Comparison of ENCODE assay signal across 10 cellular contexts in genomic region chr16:70689035-70689969, GRCh38. TPM values are rescaled to one million over a fixed set of nuclear protein-coding genes. Genes with fewer than 3 reads are reported as not detected.
DNase-seq lines count a peak whose midpoint lies in the region; ATAC-seq and TF ChIP-seq lines count a peak whose summit lies in the region.
"Had no signal": no experiment of that assay in that cellular context is flagged by ENCODE, and none has a peak within 500 bp of the region (broad histone marks: within the 10 kb centered on the region; RNA-seq: fewer than 3 reads in every experiment).

No MANE protein-coding gene starts in this region.

- H3K9ac ChIP-seq in colonic mucosa (ENCODE audit: low read depth in 2 of 2, low read length in 2 of 2) = peak overlapping the region; percentile 17 to 32
- no peak overlapping the region for H3K9ac ChIP-seq in subcutaneous abdominal adipose tissue (ENCODE audit: low read length in 5 of 5)
- H3K9ac ChIP-seq: KMS-11 had no signal

- H3K27me3 Mint-ChIP-seq in activated CD8-positive, alpha-beta T cell treated with anti-CD3 and anti-CD28 coated beads for 36 hours = no peaks in the 10 kb centered on the region

- intact Hi-C loops in colonic mucosa (cut with DNase I) = no loop called here
- intact Hi-C loops in lower lobe of right lung (cut with DNase I) = no loop called here
- intact Hi-C loops in activated CD8-positive, alpha-beta T cell treated with anti-CD3 and anti-CD28 coated beads for 36 hours (cut with micrococcal nuclease) = no loop called here

- H3K4me1 ChIP-seq in colonic mucosa = peaks cover 19% of the 10 kb centered on the region
- peaks cover 88% of the 10 kb centered on the region for H3K4me1 ChIP-seq in lower lobe of right lung
- H3K4me1 ChIP-seq in subcutaneous abdominal adipose tissue (ENCODE audit: control insufficient read depth in 5 of 5, insufficient read depth in 5 of 5, low read length in 5 of 5) = peaks cover 28 to 94% (median 91%) of the 10 kb centered on the region in 5 donors

- no peak overlapping the region for H3K4me3 ChIP-seq in colonic mucosa
- no peak overlapping the region for H3K4me3 ChIP-seq in lower lobe of right lung
- H3K4me3 ChIP-seq in subcutaneous abdominal adipose tissue (ENCODE audit: low read depth in 1 of 5, low read length in 5 of 5) = no peak overlapping the region
- H3K4me3 ChIP-seq: PC-9 had no signal

- peak; percentile 45 to 60 for ATAC-seq in lower lobe of right lung
- no peak for ATAC-seq in HG03280 (IDR thresholded peaks at IDR 0.05; ENCODE audit: unreplicated experiment)
- no peak for ATAC-seq in HG03159 (IDR thresholded peaks at IDR 0.05; ENCODE audit: unreplicated experiment)
- no peak for ATAC-seq in activated CD8-positive, alpha-beta T cell treated with anti-CD3 and anti-CD28 coated beads for 36 hours

- H3K36me3 ChIP-seq in colonic mucosa (no peaks in the 10 kb centered on the region), lower lobe of right lung (peaks cover 5% of the 10 kb centered on the region), subcutaneous abdominal adipose tissue (ENCODE audit: control insufficient read depth in 5 of 5, insufficient read depth in 5 of 5, low read length in 5 of 5) (peaks cover 0 to 19% (median 0%) of the 10 kb centered on the region in 5 donors)

- no peak overlapping the region for H3K4me3 Mint-ChIP-seq in activated CD8-positive, alpha-beta T cell treated with anti-CD3 and anti-CD28 coated beads for 36 hours

- H3K27me3 ChIP-seq in colonic mucosa (no peaks in the 10 kb centered on the region), lower lobe of right lung (ENCODE audit: low read depth) (no peaks in the 10 kb centered on the region), subcutaneous abdominal adipose tissue (ENCODE audit: control insufficient read depth in 5 of 5, insufficient read depth in 4 of 5, low read length in 5 of 5) (no peaks in the 10 kb centered on the region)

- H3K4me1 Mint-ChIP-seq in activated CD8-positive, alpha-beta T cell treated with anti-CD3 and anti-CD28 coated beads for 36 hours (ENCODE audit: low read depth) = peaks cover 6% of the 10 kb centered on the region

- H3K9me3 ChIP-seq in colonic mucosa = no peaks in the 10 kb centered on the region
- no peaks in the 10 kb centered on the region for H3K9me3 ChIP-seq in lower lobe of right lung
- H3K9me3 ChIP-seq in subcutaneous abdominal adipose tissue (ENCODE audit: control insufficient read depth in 5 of 5, low read length in 5 of 5) = no peaks in the 10 kb centered on the region

- DNase-seq in LoVo (ENCODE audit: low spot score) (peak; percentile 19), colonic mucosa (peak; percentile 63), lower lobe of right lung (peak; percentile 86), NCI-H345 (lab: John Stamatoyannopoulos, UW) (no peak)
- DNase-seq in activated CD8-positive, alpha-beta T cell treated with anti-CD3 and anti-CD28 coated beads for 36 hours = no peak
- DNase-seq: PC-9 had no signal

- H3K27ac ChIP-seq in colonic mucosa = peak overlapping the region; percentile 74
- peak overlapping the region; percentile 87 for H3K27ac ChIP-seq in lower lobe of right lung
- peak overlapping the region; percentile 75 for H3K27ac ChIP-seq in subcutaneous abdominal adipose tissue (ENCODE audit: low read depth, low read length)
- H3K27ac ChIP-seq: KMS-11, PC-9 had no signal

- no peaks in the 10 kb centered on the region for H3K9me3 Mint-ChIP-seq in activated CD8-positive, alpha-beta T cell treated with anti-CD3 and anti-CD28 coated beads for 36 hours

- no peak overlapping the region for H3K27ac Mint-ChIP-seq in activated CD8-positive, alpha-beta T cell treated with anti-CD3 and anti-CD28 coated beads for 36 hours

- no peak for TF ChIP-seq CTCF in colonic mucosa (IDR thresholded peaks at IDR 0.05)
- TF ChIP-seq CTCF in lower lobe of right lung (IDR thresholded peaks at IDR 0.05) = no peak
- TF ChIP-seq CTCF in activated CD8-positive, alpha-beta T cell treated with anti-CD3 and anti-CD28 coated beads for 36 hours (IDR thresholded peaks at IDR 0.05) = no peak

- CTCF ChIA-PET in activated CD8-positive, alpha-beta T cell treated with anti-CD3 and anti-CD28 coated beads for 36 hours (lab: Charles Lee) = interaction anchor here (3.0 to 14.4 kb wide), 2 partner anchors 48 to 81 kb away, joined by 10 to 94 read pairs; no protein-coding TSS in a partner anchor

- H3K36me3 Mint-ChIP-seq in activated CD8-positive, alpha-beta T cell treated with anti-CD3 and anti-CD28 coated beads for 36 hours (ENCODE audit: low read depth) = no peaks in the 10 kb centered on the region

- POLR2A ChIA-PET in activated CD8-positive, alpha-beta T cell treated with anti-CD3 and anti-CD28 coated beads for 36 hours (lab: Charles Lee) = interaction anchor here (2.8 kb wide), 1 partner anchor 48 kb away, joined by 7 read pairs; no protein-coding TSS in a partner anchor

RNA-seq across cellular contexts. Expression of gene MTSS2, which starts 3.4 kb away (rescaled TPM):
- total RNA-seq in colonic mucosa (10 to 100 TPM; 15.5 to 25.3 TPM), lower lobe of right lung (60.8 TPM)
- total RNA-seq in activated CD8-positive, alpha-beta T cell treated with anti-CD3 and anti-CD28 coated beads for 36 hours = 1 to 10 TPM; 4.4 to 4.6 TPM

RNA-seq across cellular contexts. Expression of gene IL34, which starts 42.9 kb away (rescaled TPM):
- total RNA-seq in colonic mucosa (1 to 10 TPM; 1.1 to 2.8 TPM), lower lobe of right lung (2.6 TPM)
- total RNA-seq in activated CD8-positive, alpha-beta T cell treated with anti-CD3 and anti-CD28 coated beads for 36 hours = not detected
- total RNA-seq: PC-9 had no signal

Comparison
In these comparisons a context has a peak if more than half of its experiments do, and no peak if none do; other contexts are left out.
1. DNase-seq: peak in LoVo (single experiment), colonic mucosa (single experiment) and lower lobe of right lung (single experiment); none in NCI-H345 (single experiment) and activated CD8-positive, alpha-beta T cell treated with anti-CD3 and anti-CD28 coated beads for 36 hours (single experiment).
2. H3K9ac ChIP-seq: peak in colonic mucosa (2 of 2); none in subcutaneous abdominal adipose tissue (0 of 5).
3. ATAC-seq: peak in lower lobe of right lung (2 of 2); none in HG03280 (single experiment), HG03159 (single experiment) and activated CD8-positive, alpha-beta T cell treated with anti-CD3 and anti-CD28 coated beads for 36 hours (single experiment).
4. Peak in every context shown above with its lines, with median percentiles within 50 percentile points of each other: H3K27ac ChIP-seq.